Comparison of ENCODE assay signal across 17 cellular contexts in the genomic region with DNA sequence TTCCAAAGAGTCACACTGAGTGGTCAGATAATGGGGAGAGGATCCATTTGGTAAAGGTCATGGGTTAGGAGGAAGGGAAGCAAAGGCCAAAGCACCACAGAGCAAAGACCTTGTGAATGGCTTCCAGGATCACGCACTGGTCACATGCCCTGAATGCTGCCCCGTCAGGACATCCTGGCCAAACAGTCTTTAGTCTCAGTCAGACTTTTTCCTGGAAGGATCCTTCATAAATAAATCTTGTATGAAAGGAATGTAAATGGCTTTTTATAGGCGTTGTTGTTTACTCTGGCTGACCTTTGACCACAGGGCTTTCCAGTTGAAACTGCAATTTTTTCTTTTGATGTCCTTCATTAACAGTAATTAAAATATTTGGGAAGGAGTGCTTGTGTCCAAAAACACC. TPM values are rescaled to one million over a fixed set of nuclear protein-coding genes. Genes with fewer than 3 reads are reported as not detected.
DNase-seq lines count a peak whose midpoint lies in the region; ATAC-seq, FAIRE-seq and TF ChIP-seq lines count a peak whose summit lies in the region.
"Had no signal": no experiment of that assay in that cellular context is flagged by ENCODE, and none has a peak within 500 bp of the region (broad histone marks: within the 10 kb centered on the region; RNA-seq: fewer than 3 reads in every experiment).

No MANE protein-coding gene starts in this region.

- CTCF ChIA-PET in endothelial cell of umbilical vein (lab: Charles Lee) = interaction anchor here (1.0 kb wide), 1 partner anchor 10 kb away, joined by 3 read pairs; no protein-coding TSS in a partner anchor

- DNase-seq in MG63 = peak; percentile 26
- DNase-seq in endothelial cell of umbilical vein (ENCODE audit: low read depth, low spot score) = peak; percentile 59
- peak in 2 of 3 donors; percentile 55 to 67 for DNase-seq in mucosa of descending colon
- no peak for DNase-seq in NCI-H748 (lab: John Stamatoyannopoulos, UW; ENCODE audit: unreplicated experiment)
- no peak for DNase-seq in HPDE6-E6E7 (ENCODE audit: extremely low spot score)
- no peak for DNase-seq in cardiac septum (ENCODE audit: low spot score)
- DNase-seq: activated CD4-positive, alpha-beta T cell treated with anti-CD3 and anti-CD28 coated beads, Interleukin-2, amount 10 ng/mL, durations not matched to agents 7 days and 5 days; activated naive CD8-positive, alpha-beta T cell treated with anti-CD3 and anti-CD28 coated beads for 36 hours; activated T-cell treated with anti-CD3 and anti-CD28 coated beads for 4 hours; CD8-positive, alpha-beta T cell; NCI-H774; posterior cingulate gyrus; stimulated activated naive CD8-positive, alpha-beta T cell treated with anti-CD3 and anti-CD28 coated beads, Interleukin-15, amount 100 ng/mL, for 72 hours had no signal

- no TSS peak for BruUV-seq in endothelial cell of umbilical vein (replicated peaks; lab: Mats Ljungman, UMichigan)

- H3K9ac ChIP-seq in endothelial cell of umbilical vein (replicated peaks; ENCODE audit: extremely low read depth, insufficient read depth, low read length) = no peak overlapping the region

- TF ChIP-seq CTCF in 22Rv1 (IDR thresholded peaks at IDR 0.05) (no peak), endothelial cell of umbilical vein (IDR thresholded peaks at IDR 0.05; ENCODE audit: extremely low read depth in 1 of 2, insufficient read depth in 1 of 2, low read depth in 1 of 2, low read length in 2 of 2) (no peak), mucosa of descending colon (IDR thresholded peaks at IDR 0.05) (no peak)

- peak; percentile 98 for ATAC-seq in mucosa of descending colon
- no peak for ATAC-seq in HG02623 (IDR thresholded peaks at IDR 0.05; ENCODE audit: unreplicated experiment)
- ATAC-seq: CD8-positive, alpha-beta T cell; stimulated activated naive CD8-positive, alpha-beta T cell treated with anti-CD3 and anti-CD28 coated beads, Interleukin-15, amount 100 ng/mL, for 72 hours had no signal

- H3K27ac ChIP-seq in 22Rv1 = peak overlapping the region; percentile 38
- peak overlapping the region; percentile 58 for H3K27ac ChIP-seq in endothelial cell of umbilical vein (ENCODE audit: insufficient read depth, low read depth, low read length)
- H3K27ac ChIP-seq: cardiac muscle cell had no signal

- no peak overlapping the region for H2AFZ ChIP-seq in endothelial cell of umbilical vein (ENCODE audit: low read depth, low read length)

- no peaks in the 10 kb centered on the region for H3K9me3 ChIP-seq in MG63
- no peaks in the 10 kb centered on the region for H3K9me3 ChIP-seq in endothelial cell of umbilical vein (replicated peaks; ENCODE audit: control insufficient read depth, insufficient read depth, low read length)
- no peaks in the 10 kb centered on the region for H3K9me3 ChIP-seq in mucosa of descending colon

- dilution Hi-C loops in endothelial cell of umbilical vein (cut with MboI; ENCODE audit: extremely low pct_ligation_motif_present, low sequenced_read_pairs) = no loop called here

- no peaks in the 10 kb centered on the region for H3K27me3 ChIP-seq in MG63
- no peaks in the 10 kb centered on the region for H3K27me3 ChIP-seq in endothelial cell of umbilical vein (ENCODE audit: control insufficient read depth in 2 of 2, insufficient read depth in 2 of 2, low read length in 2 of 2)
- H3K27me3 ChIP-seq: cardiac muscle cell had no signal

- H3K4me3 ChIP-seq in MG63 (no peak overlapping the region), endothelial cell of umbilical vein (replicated peaks in 1 of 3; ENCODE audit: insufficient read depth in 1 of 3, low read depth in 1 of 3, low read length in 3 of 3) (no peak overlapping the region), mucosa of descending colon (no peak overlapping the region)
- H3K4me3 ChIP-seq: cardiac muscle cell had no signal

- no peaks in the 10 kb centered on the region for H4K20me1 ChIP-seq in endothelial cell of umbilical vein (replicated peaks; ENCODE audit: control insufficient read depth, extremely low read depth, insufficient read depth, low read length)

- H3K79me2 ChIP-seq in endothelial cell of umbilical vein (ENCODE audit: control insufficient read depth, insufficient read depth, low read length) = no peaks in the 10 kb centered on the region

- intact Hi-C loops in endothelial cell of umbilical vein (cut with micrococcal nuclease) = no loop called here
- intact Hi-C loops in mucosa of descending colon (cut with DNase I, micrococcal nuclease) = no loop called here
- intact Hi-C loops in cardiac septum (cut with DNase I) = no loop called here

- POLR2A ChIA-PET in endothelial cell of umbilical vein (lab: Charles Lee) = no interaction called here

- no peak overlapping the region for H3K4me2 ChIP-seq in endothelial cell of umbilical vein (ENCODE audit: insufficient read depth, low read length)

- peak; percentile 89 for FAIRE-seq in endothelial cell of umbilical vein (lab: Jason Lieb, UNC)
- FAIRE-seq: islet of Langerhans had no signal

- no peaks in the 10 kb centered on the region for H3K9me1 ChIP-seq in endothelial cell of umbilical vein (replicated peaks; ENCODE audit: control insufficient read depth, extremely low read depth, insufficient read depth, low read length)

- H3K4me1 ChIP-seq in endothelial cell of umbilical vein (ENCODE audit: control insufficient read depth, extremely low read depth, insufficient read depth, low read length) = peaks cover 10% of the 10 kb centered on the region
- H3K4me1 ChIP-seq in mucosa of descending colon (ENCODE audit: low read depth) = peaks cover 15% of the 10 kb centered on the region

- peaks cover 76% of the 10 kb centered on the region for H3K36me3 ChIP-seq in MG63
- H3K36me3 ChIP-seq in endothelial cell of umbilical vein (ENCODE audit: control insufficient read depth in 2 of 2, extremely low read depth in 1 of 2, insufficient read depth in 2 of 2, low read length in 2 of 2) = peaks cover 3 to 8% of the 10 kb centered on the region in 2 experiments
- H3K36me3 ChIP-seq in mucosa of descending colon (ENCODE audit: low read depth) = no peaks in the 10 kb centered on the region

- TF ChIP-seq POLR2A in endothelial cell of umbilical vein (IDR thresholded peaks at IDR 0.05; ENCODE audit: low read depth, low read length) = no peak

TF ChIP-seq in endothelial cell of umbilical vein, 7 proteins besides CTCF, POLR2A, EP300 and RAD21:
- no peak for TF ChIP-seq GATA2 (IDR thresholded peaks at IDR 0.05; ENCODE audit: insufficient read depth, insufficient read length, low read depth, low read length)
- TF ChIP-seq MYC (IDR thresholded peaks at IDR 0.05; ENCODE audit: low read depth, low read length) = no peak
- peak; percentile 45 for TF ChIP-seq MAX (IDR thresholded peaks at IDR 0.05; ENCODE audit: insufficient read depth, insufficient read length)

RNA-seq across cellular contexts. Expression of gene CHAC1, which starts 48.3 kb away (rescaled TPM):
- 8.8 and 18.5 TPM in 2 replicates for total RNA-seq in MG63 (2014; rRNA removed; shearing (Covaris generic); ENCODE audit: low replicate concordance)
- total RNA-seq in endothelial cell of umbilical vein = 4.6 and 5.6 TPM in 2 replicates
- 18.9 and 25.7 TPM in 2 replicates for polyA plus RNA-seq in endothelial cell of umbilical vein
- polyA plus RNA-seq in endothelial cell of umbilical vein (2011; cell fraction: cytosol; rRNA removed) = 13.1 and 22.6 TPM in 2 replicates
- polyA plus RNA-seq in endothelial cell of umbilical vein (2011; cell fraction: nucleus; rRNA removed) = 25.1 and 29.0 TPM in 2 replicates
- 3.2 and 4.3 TPM in 2 replicates for polyA plus RNA-seq in endothelial cell of umbilical vein (2012)
- 10.6 and 13.9 TPM in 2 replicates for polyA minus RNA-seq in endothelial cell of umbilical vein
- polyA minus RNA-seq in endothelial cell of umbilical vein (2011; cell fraction: cytosol; rRNA and poly(A)+ RNA removed) = 31.1 TPM
- 22.0 and 32.1 TPM in 2 replicates for polyA minus RNA-seq in endothelial cell of umbilical vein (2011; cell fraction: nucleus; rRNA and poly(A)+ RNA removed)
- total RNA-seq in mucosa of descending colon = 1 to 10 TPM in 2 of 3 donors, under 1 TPM in 1; 0.69 to 3.1 (median 2.6) TPM
- 1.6 TPM for total RNA-seq in cardiac septum

Comparison
In these comparisons a context has a peak if more than half of its experiments do, and no peak if none do; other contexts are left out.
1. DNase-seq: peak in MG63 (single experiment), endothelial cell of umbilical vein (single experiment) and mucosa of descending colon (2 of 3); none in NCI-H748 (single experiment), HPDE6-E6E7 (single experiment) and cardiac septum (single experiment).